Comparison of ENCODE assay signal across 2 cellular contexts in the genomic region with DNA sequence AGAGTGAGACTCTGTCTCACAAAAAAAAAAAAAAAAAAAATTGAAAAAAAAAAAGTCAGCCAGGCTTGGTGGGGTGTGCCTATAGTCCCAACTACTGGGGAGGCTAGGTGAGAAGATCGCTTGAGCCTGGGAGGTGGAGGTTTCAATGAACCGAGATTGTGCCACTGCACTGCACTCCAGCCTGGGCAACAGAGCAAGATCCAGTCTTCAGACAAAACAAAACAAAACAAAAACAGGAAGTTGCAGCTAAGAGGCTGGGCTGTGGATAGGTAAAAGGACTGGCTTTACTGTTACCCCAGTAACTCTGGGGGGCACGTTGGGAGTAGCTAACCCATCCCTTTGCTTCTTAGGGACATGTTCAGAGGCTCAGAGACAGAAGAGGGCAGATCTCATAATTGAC.
TF ChIP-seq lines count a peak whose summit lies in the region.

No MANE protein-coding gene starts in this region.

TF ChIP-seq in IMR-90, 13 proteins besides CTCF, POLR2A, EP300 and RAD21:
- TF ChIP-seq CHD1 (IDR thresholded peaks at IDR 0.05; ENCODE audit: low read depth, low read length) (no peak), RCOR1 (IDR thresholded peaks at IDR 0.05; ENCODE audit: insufficient replicate concordance, low read length) (no peak), FOS (IDR thresholded peaks at IDR 0.05; ENCODE audit: low read depth, low read length) (no peak), NFE2L2 (IDR thresholded peaks at IDR 0.05; ENCODE audit: low read depth, low read length) (no peak), MAZ (IDR thresholded peaks at IDR 0.05; ENCODE audit: borderline replicate concordance, low read depth, low read length) (no peak), RFX5 (IDR thresholded peaks at IDR 0.05; ENCODE audit: low read depth, low read length) (no peak), CEBPB (IDR thresholded peaks at IDR 0.05; ENCODE audit: low read depth, low read length) (no peak), SMC3 (IDR thresholded peaks at IDR 0.05; ENCODE audit: low read depth, low read length) (no peak), MAFK (IDR thresholded peaks at IDR 0.05; ENCODE audit: low read depth, low read length) (no peak), MXI1 (IDR thresholded peaks at IDR 0.05; ENCODE audit: borderline replicate concordance, low read depth, low read length) (no peak), BHLHE40 (IDR thresholded peaks at IDR 0.05; ENCODE audit: low read depth, low read length) (no peak)
- TF ChIP-seq, protein P1, sequence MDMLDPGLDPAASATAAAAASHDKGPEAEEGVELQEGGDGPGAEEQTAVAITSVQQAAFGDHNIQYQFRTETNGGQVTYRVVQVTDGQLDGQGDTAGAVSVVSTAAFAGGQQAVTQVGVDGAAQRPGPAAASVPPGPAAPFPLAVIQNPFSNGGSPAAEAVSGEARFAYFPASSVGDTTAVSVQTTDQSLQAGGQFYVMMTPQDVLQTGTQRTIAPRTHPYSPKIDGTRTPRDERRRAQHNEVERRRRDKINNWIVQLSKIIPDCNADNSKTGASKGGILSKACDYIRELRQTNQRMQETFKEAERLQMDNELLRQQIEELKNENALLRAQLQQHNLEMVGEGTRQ (IDR thresholded peaks at IDR 0.05; ENCODE audit: low read depth, low read length), result no peak
- TF ChIP-seq, protein P2, sequence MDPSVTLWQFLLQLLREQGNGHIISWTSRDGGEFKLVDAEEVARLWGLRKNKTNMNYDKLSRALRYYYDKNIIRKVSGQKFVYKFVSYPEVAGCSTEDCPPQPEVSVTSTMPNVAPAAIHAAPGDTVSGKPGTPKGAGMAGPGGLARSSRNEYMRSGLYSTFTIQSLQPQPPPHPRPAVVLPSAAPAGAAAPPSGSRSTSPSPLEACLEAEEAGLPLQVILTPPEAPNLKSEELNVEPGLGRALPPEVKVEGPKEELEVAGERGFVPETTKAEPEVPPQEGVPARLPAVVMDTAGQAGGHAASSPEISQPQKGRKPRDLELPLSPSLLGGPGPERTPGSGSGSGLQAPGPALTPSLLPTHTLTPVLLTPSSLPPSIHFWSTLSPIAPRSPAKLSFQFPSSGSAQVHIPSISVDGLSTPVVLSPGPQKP (IDR thresholded peaks at IDR 0.05; ENCODE audit: borderline replicate concordance, low read depth, low read length), result no peak

TF ChIP-seq in H1, 55 proteins besides CTCF, POLR2A, EP300 and RAD21:
- TF ChIP-seq, protein P3, sequence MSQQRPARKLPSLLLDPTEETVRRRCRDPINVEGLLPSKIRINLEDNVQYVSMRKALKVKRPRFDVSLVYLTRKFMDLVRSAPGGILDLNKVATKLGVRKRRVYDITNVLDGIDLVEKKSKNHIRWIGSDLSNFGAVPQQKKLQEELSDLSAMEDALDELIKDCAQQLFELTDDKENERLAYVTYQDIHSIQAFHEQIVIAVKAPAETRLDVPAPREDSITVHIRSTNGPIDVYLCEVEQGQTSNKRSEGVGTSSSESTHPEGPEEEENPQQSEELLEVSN (IDR thresholded peaks at IDR 0.05), result no peak
- TF ChIP-seq RXRA (IDR thresholded peaks at IDR 0.05; ENCODE audit: insufficient read depth, low read depth, low read length) (no peak), POLR2AphosphoS5 (IDR thresholded peaks at IDR 0.05; ENCODE audit: low read depth, low read length) (no peak), CEBPB (IDR thresholded peaks at IDR 0.05; ENCODE audit: low read depth, low read length) (no peak), KDM1A (IDR thresholded peaks at IDR 0.05; ENCODE audit: borderline replicate concordance, low read length) (no peak), JUND (IDR thresholded peaks at IDR 0.05; ENCODE audit: low read length) (no peak), TEAD4 (IDR thresholded peaks at IDR 0.05; ENCODE audit: low read depth, low read length) (no peak), MAFK (IDR thresholded peaks at IDR 0.05; ENCODE audit: low read depth, low read length) (no peak), BCL11A (IDR thresholded peaks at IDR 0.05; ENCODE audit: low read depth in 2 of 2, low read length in 2 of 2) (no peak), CBX8 (IDR thresholded peaks at IDR 0.05; ENCODE audit: borderline replicate concordance, low read depth, low read length) (no peak), RBBP5 (IDR thresholded peaks at IDR 0.05; ENCODE audit: borderline replicate concordance, low read depth, low read length) (no peak), SP1 (IDR thresholded peaks at IDR 0.05; ENCODE audit: low read depth, low read length) (no peak), ZNF274 (IDR thresholded peaks at IDR 0.05; ENCODE audit: borderline replicate concordance, extremely low read depth, low read length) (no peak), KDM4A (IDR thresholded peaks at IDR 0.05; ENCODE audit: low read depth, low read length, severe bottlenecking) (no peak), SAP30 (IDR thresholded peaks at IDR 0.05; ENCODE audit: insufficient read depth, insufficient replicate concordance, low read length) (no peak), TCF12 (IDR thresholded peaks at IDR 0.05; ENCODE audit: low read depth, low read length) (no peak)
- TF ChIP-seq, protein P1 (IDR thresholded peaks at IDR 0.05; ENCODE audit: low read length), result no peak
